ENCODE assay signal across 1 cellular context in genomic region chr7:100098913-100099312, GRCh38.
TF ChIP-seq lines count a peak whose summit lies in the region.

No MANE protein-coding gene starts in this region.

TF ChIP-seq in SK-N-SH treated with all-trans-retinoic acid at 6 μM for 48 hours, 23 proteins besides CTCF, POLR2A, EP300 and RAD21 (continued from another document):
- TF ChIP-seq POU6F1 (CRISPR knock-in tag; IDR thresholded peaks at IDR 0.05; ENCODE audit: borderline replicate concordance, low read depth) (no peak), ZFP30 (CRISPR knock-in tag; IDR thresholded peaks at IDR 0.05) (no peak), ZNF70 (CRISPR knock-in tag; IDR thresholded peaks at IDR 0.05) (no peak), GLIS3 (CRISPR knock-in tag; IDR thresholded peaks at IDR 0.05) (no peak), BACH2 (CRISPR knock-in tag; IDR thresholded peaks at IDR 0.05; ENCODE audit: borderline replicate concordance) (no peak), OSR1 (CRISPR knock-in tag; IDR thresholded peaks at IDR 0.05) (no peak), RARB (CRISPR knock-in tag; IDR thresholded peaks at IDR 0.05) (no peak), TSHZ2 (CRISPR knock-in tag; IDR thresholded peaks at IDR 0.05) (no peak), ZFP3 (CRISPR knock-in tag; IDR thresholded peaks at IDR 0.05) (no peak), ZC3H10 (CRISPR knock-in tag; IDR thresholded peaks at IDR 0.05) (no peak), ZNF8 (CRISPR knock-in tag; IDR thresholded peaks at IDR 0.05) (no peak), PPARA (CRISPR knock-in tag; IDR thresholded peaks at IDR 0.05; ENCODE audit: borderline replicate concordance) (no peak), SNAI2 (CRISPR knock-in tag; IDR thresholded peaks at IDR 0.05) (no peak)
